Comparison of ENCODE assay signal across 23 cellular contexts in genomic region chr1:228158690-228159665, GRCh38. TPM values are rescaled to one million over a fixed set of nuclear protein-coding genes. Genes with fewer than 3 reads are reported as not detected.
A peak's percentile ranks its signal among the peaks of the same experiment; 100 is the strongest.
DNase-seq lines count a peak whose midpoint lies in the region; ATAC-seq and TF ChIP-seq lines count a peak whose summit lies in the region.
"Had no signal": no experiment of that assay in that cellular context is flagged by ENCODE, and none has a peak within 500 bp of the region (broad histone marks: within the 10 kb centered on the region; RNA-seq: fewer than 3 reads in every experiment).

No MANE protein-coding gene starts in this region.

- CTCF ChIA-PET in MCF 10A (lab: Yijun Ruan, JAX): interaction anchor here (0.7 to 1.3 kb wide), 4 partner anchors 8 to 160 kb away, joined by 3 to 5 read pairs (median 4); no protein-coding TSS in a partner anchor
- CTCF ChIA-PET in RWPE1 (lab: Yijun Ruan, JAX): no interaction called here

- no peaks in the 10 kb centered on the region for H3K9me3 Mint-ChIP-seq in MCF 10A (ENCODE audit: unreplicated experiment)
- H3K9me3 Mint-ChIP-seq: activated CD4-positive, alpha-beta memory T cell treated with anti-CD3 and anti-CD28 coated beads, Interleukin-2, amount 10 ng/mL, durations not matched to agents 7 days and 5 days; activated naive CD4-positive, alpha-beta T cell treated with anti-CD3 and anti-CD28 coated beads, Interleukin-2, amount 50 U/mL, for 72 hours; activated T-helper 2 cell treated with anti-CD3 and anti-CD28 coated beads, Interferon-gamma antibody, Interleukin-2, Interleukin-4, amounts not matched to agents 10 μg/mL and 5 μg/mL and 100 μg/mL, durations not matched to agents 14 hours and 24 hours and 36 hours; neural progenitor cell had no signal

- H3K27ac ChIP-seq in breast epithelium (peak overlapping the region in 1 of 2 donors; percentile 43), RWPE1 (peak overlapping the region; percentile 100), osteoblast (ENCODE audit: low read depth, low read length) (no peak overlapping the region)
- H3K27ac ChIP-seq: cardiac muscle cell, foreskin keratinocyte, neural progenitor cell, SK-N-MC, uterus had no signal

- ATAC-seq in GM19467 (IDR thresholded peaks at IDR 0.05; ENCODE audit: unreplicated experiment) (no peak), GM18858 (IDR thresholded peaks at IDR 0.05; ENCODE audit: unreplicated experiment) (no peak)
- ATAC-seq: activated CD4-positive, CD25-positive, alpha-beta regulatory T cell treated with anti-CD3 and anti-CD28 coated beads, Interleukin-2, amount 50 U/mL, for 24 hours; activated naive CD4-positive, alpha-beta T cell treated with anti-CD3 and anti-CD28 coated beads, Interleukin-2, amount 50 U/mL, for 72 hours; esophagus mucosa; foreskin keratinocyte; left colon had no signal

- H3K4me3 Mint-ChIP-seq in MCF 10A (ENCODE audit: unreplicated experiment): no peak overlapping the region
- H3K4me3 Mint-ChIP-seq: activated CD4-positive, alpha-beta memory T cell treated with anti-CD3 and anti-CD28 coated beads, Interleukin-2, amount 10 ng/mL, durations not matched to agents 7 days and 5 days had no signal

- H4K20me1 ChIP-seq in osteoblast (ENCODE audit: insufficient read depth, low read length): peaks cover 24% of the 10 kb centered on the region

- no peaks in the 10 kb centered on the region for H3K27me3 Mint-ChIP-seq in MCF 10A (ENCODE audit: insufficient read depth, unreplicated experiment)
- H3K27me3 Mint-ChIP-seq: activated CD4-positive, alpha-beta memory T cell treated with anti-CD3 and anti-CD28 coated beads, Interleukin-2, amount 10 ng/mL, durations not matched to agents 7 days and 5 days had no signal

- peaks cover 6% of the 10 kb centered on the region for H3K36me3 Mint-ChIP-seq in MCF 10A (ENCODE audit: insufficient read depth, unreplicated experiment)
- H3K36me3 Mint-ChIP-seq: activated naive CD4-positive, alpha-beta T cell treated with anti-CD3 and anti-CD28 coated beads, Interleukin-2, amount 50 U/mL, for 72 hours; neural progenitor cell had no signal

- intact Hi-C loops in breast epithelium (cut with DNase I; ENCODE audit: low total_unique reads): no loop called here
- intact Hi-C loops in MCF 10A (cut with micrococcal nuclease): no loop called here

- H3K9me3 ChIP-seq in breast epithelium: no peaks in the 10 kb centered on the region
- no peaks in the 10 kb centered on the region for H3K9me3 ChIP-seq in osteoblast (ENCODE audit: low read depth, low read length)
- H3K9me3 ChIP-seq: uterus had no signal

- POLR2A ChIA-PET in MCF 10A (lab: Yijun Ruan, JAX) (interaction anchor here (1.3 to 10.8 kb wide), 2 partner anchors 11 to 18 kb away, joined by 4 to 318 read pairs; partner anchors contain the start of gene GUK1), RWPE1 (lab: Yijun Ruan, JAX; ENCODE audit: low non-redundant PET) (no interaction called here)

- H3K79me2 ChIP-seq in osteoblast (ENCODE audit: insufficient read depth, low read length): no peaks in the 10 kb centered on the region

- BruUV-seq in MCF 10A (replicated peaks; lab: Mats Ljungman, UMichigan): no TSS peak

- no peak overlapping the region for H3K27ac Mint-ChIP-seq in MCF 10A (ENCODE audit: low read depth, unreplicated experiment)
- H3K27ac Mint-ChIP-seq: activated CD4-positive, alpha-beta memory T cell treated with anti-CD3 and anti-CD28 coated beads, Interleukin-2, amount 10 ng/mL, durations not matched to agents 7 days and 5 days; activated naive CD4-positive, alpha-beta T cell treated with anti-CD3 and anti-CD28 coated beads, Interleukin-2, amount 50 U/mL, for 72 hours; activated T-helper 2 cell treated with anti-CD3 and anti-CD28 coated beads, Interferon-gamma antibody, Interleukin-2, Interleukin-4, amounts not matched to agents 10 μg/mL and 5 μg/mL and 100 μg/mL, durations not matched to agents 14 hours and 24 hours and 36 hours had no signal

- no peak for TF ChIP-seq POLR2A in breast epithelium (IDR thresholded peaks at IDR 0.05)

- H2AFZ ChIP-seq in osteoblast (ENCODE audit: low read length): no peak overlapping the region
- H2AFZ ChIP-seq: neural progenitor cell had no signal

- no peak for TF ChIP-seq CTCF in breast epithelium (IDR thresholded peaks at IDR 0.05)
- TF ChIP-seq CTCF in MCF 10A (IDR thresholded peaks at IDR 0.05; ENCODE audit: unreplicated experiment): no peak
- no peak for TF ChIP-seq CTCF in RWPE1 (conservative IDR thresholded peaks at IDR 0.05; ENCODE audit: low read depth)
- no peak for TF ChIP-seq CTCF in osteoblast (IDR thresholded peaks at IDR 0.05; ENCODE audit: extremely low read depth, low read depth, low read length)

- H3K36me3 ChIP-seq in breast epithelium (no peaks in the 10 kb centered on the region), osteoblast (ENCODE audit: insufficient read depth, low read length) (no peaks in the 10 kb centered on the region)
- H3K36me3 ChIP-seq: cardiac muscle cell, neural progenitor cell, uterus had no signal

- H3K4me1 ChIP-seq in breast epithelium: peaks cover 0 to 5% of the 10 kb centered on the region in 2 donors
- peaks cover 11% of the 10 kb centered on the region for H3K4me1 ChIP-seq in osteoblast (ENCODE audit: insufficient read depth, low read length)

- peaks cover 42% of the 10 kb centered on the region for H3K4me1 Mint-ChIP-seq in MCF 10A (ENCODE audit: insufficient read depth, unreplicated experiment)

- DNase-seq in breast epithelium (ENCODE audit: low spot score in 2 of 2) (no peak), MCF 10A (ENCODE audit: unreplicated experiment) (no peak), RWPE1 (ENCODE audit: low spot score) (no peak), osteoblast (ENCODE audit: insufficient read length, low spot score, missing footprints) (peak; percentile 80)
- DNase-seq: activated CD4-positive, alpha-beta memory T cell treated with anti-CD3 and anti-CD28 coated beads, Interleukin-2, amount 10 ng/mL, durations not matched to agents 7 days and 5 days; anterior cingulate cortex; foreskin keratinocyte; left colon; mesendoderm; NCI-H1417 treated with DMSO at 0.1 percent for 48 hours; NCI-H2081 treated with DMSO at 0.1 percent for 48 hours; NCI-H226; stimulated activated naive CD4-positive, alpha-beta T cell treated with Interleukin-2 at 50 U/mL for 16 hours; uterus had no signal

- H3K4me3 ChIP-seq in breast epithelium (peak overlapping the region in 2 of 3 donors; percentile 11 to 46), osteoblast (ENCODE audit: insufficient read depth, low read length) (no peak overlapping the region)
- H3K4me3 ChIP-seq: cardiac muscle cell, neural progenitor cell, SK-N-MC, uterus had no signal

- H3K4me2 ChIP-seq in osteoblast (ENCODE audit: insufficient read depth, low read length): no peak overlapping the region
- H3K4me2 ChIP-seq: neural progenitor cell had no signal

- peaks cover 0 to 18% of the 10 kb centered on the region in 2 donors for H3K27me3 ChIP-seq in breast epithelium
- H3K27me3 ChIP-seq in osteoblast (ENCODE audit: insufficient read depth, low read length): peaks cover 13% of the 10 kb centered on the region
- H3K27me3 ChIP-seq: cardiac muscle cell, neural progenitor cell, uterus had no signal

RNA-seq across cellular contexts. Expression of gene IBA57, which starts 6.6 kb away (rescaled TPM):
- 1 to 10 TPM; 3.4 to 4.1 (median 3.9) TPM for total RNA-seq in breast epithelium
- 12.0 and 16.5 TPM in 2 replicates for total RNA-seq in MCF 10A (2022)
- 4.4 and 4.7 TPM in 2 replicates for total RNA-seq in osteoblast

RNA-seq across cellular contexts. Expression of gene GJC2, which starts 9.2 kb away (rescaled TPM):
- total RNA-seq in breast epithelium (1 to 10 TPM; 1.3 TPM), MCF 10A (2022) (9.0 and 18.5 TPM in 2 replicates), osteoblast (0.88 and 1.4 TPM in 2 replicates)

RNA-seq across cellular contexts. Expression of gene GUK1, which starts 18.9 kb away (rescaled TPM):
- 100 to 1,000 TPM; 218 to 413 (median 333) TPM for total RNA-seq in breast epithelium
- total RNA-seq in MCF 10A (2022): 495 and 510 TPM in 2 replicates
- total RNA-seq in osteoblast: 253 and 278 TPM in 2 replicates

RNA-seq across cellular contexts. Expression of gene OBSCN, which starts 48.9 kb away (rescaled TPM):
- total RNA-seq in breast epithelium (10 to 100 TPM in 2 of 3 donors, 1 to 10 TPM in 1; 3.0 to 40.0 (median 27.9) TPM), MCF 10A (2022) (22.6 and 29.6 TPM in 2 replicates), osteoblast (2.9 and 3.2 TPM in 2 replicates)

RNA-seq across cellular contexts. Expression of gene MRPL55, which starts 49.9 kb away (rescaled TPM):
- total RNA-seq in breast epithelium: 100 to 1,000 TPM in 2 of 3 donors, 10 to 100 TPM in 1; 76.4 to 108 (median 102) TPM
- 85.4 and 111 TPM in 2 replicates for total RNA-seq in MCF 10A (2022)
- 34.5 and 51.4 TPM in 2 replicates for total RNA-seq in osteoblast
